ENCODE assay signal across 1 cellular context in genomic region chr19:51592521-51592920, GRCh38.
TF ChIP-seq lines count a peak whose summit lies in the region.

No MANE protein-coding gene starts in this region.

TF ChIP-seq in WTC11, 78 proteins besides CTCF, POLR2A, EP300 and RAD21 (continued from another document):
- TF ChIP-seq, protein P1, sequence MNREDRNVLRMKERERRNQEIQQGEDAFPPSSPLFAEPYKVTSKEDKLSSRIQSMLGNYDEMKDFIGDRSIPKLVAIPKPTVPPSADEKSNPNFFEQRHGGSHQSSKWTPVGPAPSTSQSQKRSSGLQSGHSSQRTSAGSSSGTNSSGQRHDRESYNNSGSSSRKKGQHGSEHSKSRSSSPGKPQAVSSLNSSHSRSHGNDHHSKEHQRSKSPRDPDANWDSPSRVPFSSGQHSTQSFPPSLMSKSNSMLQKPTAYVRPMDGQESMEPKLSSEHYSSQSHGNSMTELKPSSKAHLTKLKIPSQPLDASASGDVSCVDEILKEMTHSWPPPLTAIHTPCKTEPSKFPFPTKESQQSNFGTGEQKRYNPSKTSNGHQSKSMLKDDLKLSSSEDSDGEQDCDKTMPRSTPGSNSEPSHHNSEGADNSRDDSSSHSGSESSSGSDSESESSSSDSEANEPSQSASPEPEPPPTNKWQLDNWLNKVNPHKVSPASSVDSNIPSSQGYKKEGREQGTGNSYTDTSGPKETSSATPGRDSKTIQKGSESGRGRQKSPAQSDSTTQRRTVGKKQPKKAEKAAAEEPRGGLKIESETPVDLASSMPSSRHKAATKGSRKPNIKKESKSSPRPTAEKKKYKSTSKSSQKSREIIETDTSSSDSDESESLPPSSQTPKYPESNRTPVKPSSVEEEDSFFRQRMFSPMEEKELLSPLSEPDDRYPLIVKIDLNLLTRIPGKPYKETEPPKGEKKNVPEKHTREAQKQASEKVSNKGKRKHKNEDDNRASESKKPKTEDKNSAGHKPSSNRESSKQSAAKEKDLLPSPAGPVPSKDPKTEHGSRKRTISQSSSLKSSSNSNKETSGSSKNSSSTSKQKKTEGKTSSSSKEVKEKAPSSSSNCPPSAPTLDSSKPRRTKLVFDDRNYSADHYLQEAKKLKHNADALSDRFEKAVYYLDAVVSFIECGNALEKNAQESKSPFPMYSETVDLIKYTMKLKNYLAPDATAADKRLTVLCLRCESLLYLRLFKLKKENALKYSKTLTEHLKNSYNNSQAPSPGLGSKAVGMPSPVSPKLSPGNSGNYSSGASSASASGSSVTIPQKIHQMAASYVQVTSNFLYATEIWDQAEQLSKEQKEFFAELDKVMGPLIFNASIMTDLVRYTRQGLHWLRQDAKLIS (CRISPR knock-in tag; IDR thresholded peaks at IDR 0.05; ENCODE audit: borderline replicate concordance) = no peak
- no peak for TF ChIP-seq KAT7 (CRISPR knock-in tag; IDR thresholded peaks at IDR 0.05; ENCODE audit: borderline replicate concordance)
- TF ChIP-seq, protein P2, sequence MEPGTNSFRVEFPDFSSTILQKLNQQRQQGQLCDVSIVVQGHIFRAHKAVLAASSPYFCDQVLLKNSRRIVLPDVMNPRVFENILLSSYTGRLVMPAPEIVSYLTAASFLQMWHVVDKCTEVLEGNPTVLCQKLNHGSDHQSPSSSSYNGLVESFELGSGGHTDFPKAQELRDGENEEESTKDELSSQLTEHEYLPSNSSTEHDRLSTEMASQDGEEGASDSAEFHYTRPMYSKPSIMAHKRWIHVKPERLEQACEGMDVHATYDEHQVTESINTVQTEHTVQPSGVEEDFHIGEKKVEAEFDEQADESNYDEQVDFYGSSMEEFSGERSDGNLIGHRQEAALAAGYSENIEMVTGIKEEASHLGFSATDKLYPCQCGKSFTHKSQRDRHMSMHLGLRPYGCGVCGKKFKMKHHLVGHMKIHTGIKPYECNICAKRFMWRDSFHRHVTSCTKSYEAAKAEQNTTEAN (CRISPR knock-in tag; IDR thresholded peaks at IDR 0.05) = no peak
- no peak for TF ChIP-seq MAX (CRISPR knock-in tag; IDR thresholded peaks at IDR 0.05)
- no peak for TF ChIP-seq SP1 (CRISPR knock-in tag; conservative IDR thresholded peaks at IDR 0.05)
- no peak for TF ChIP-seq ATF1 (CRISPR knock-in tag; IDR thresholded peaks at IDR 0.05)
- TF ChIP-seq HMGXB4 (CRISPR knock-in tag; IDR thresholded peaks at IDR 0.05) = no peak
- TF ChIP-seq, protein P3, sequence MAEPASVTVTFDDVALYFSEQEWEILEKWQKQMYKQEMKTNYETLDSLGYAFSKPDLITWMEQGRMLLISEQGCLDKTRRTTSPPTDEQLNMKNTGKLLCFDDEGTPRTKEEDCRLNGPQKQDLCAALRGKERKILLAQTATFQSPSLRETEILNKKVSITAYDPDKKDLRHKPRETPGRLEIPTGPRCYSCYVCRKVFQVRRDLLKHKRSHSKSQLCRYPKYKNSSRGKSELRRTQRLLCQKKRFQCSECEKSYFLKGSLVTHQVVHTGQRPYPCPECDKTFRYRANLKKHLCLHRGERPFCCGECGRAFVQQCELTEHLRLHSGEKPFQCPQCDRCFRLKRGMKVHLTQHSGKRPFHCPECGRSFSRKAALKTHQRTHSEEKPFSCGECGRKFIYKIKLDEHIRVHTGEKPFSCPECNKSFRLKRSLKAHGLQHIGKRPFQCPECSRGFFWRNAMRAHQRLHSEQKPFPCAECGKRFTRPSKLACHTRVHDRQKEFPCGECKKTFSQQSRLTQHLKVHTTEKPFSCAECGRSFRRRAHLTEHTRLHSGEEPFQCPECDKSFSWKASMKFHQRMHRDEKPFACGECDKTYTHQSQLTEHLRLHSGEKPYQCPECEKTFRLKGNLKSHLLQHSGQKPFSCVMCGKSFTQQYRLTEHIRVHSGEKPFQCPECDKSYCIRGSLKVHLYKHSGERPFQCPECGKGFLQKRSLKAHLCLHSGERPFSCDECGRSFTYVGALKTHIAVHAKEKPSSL (CRISPR knock-in tag; conservative IDR thresholded peaks at IDR 0.05) = no peak
- no peak for TF ChIP-seq PRRX2 (CRISPR knock-in tag; IDR thresholded peaks at IDR 0.05)
- TF ChIP-seq, protein P4, sequence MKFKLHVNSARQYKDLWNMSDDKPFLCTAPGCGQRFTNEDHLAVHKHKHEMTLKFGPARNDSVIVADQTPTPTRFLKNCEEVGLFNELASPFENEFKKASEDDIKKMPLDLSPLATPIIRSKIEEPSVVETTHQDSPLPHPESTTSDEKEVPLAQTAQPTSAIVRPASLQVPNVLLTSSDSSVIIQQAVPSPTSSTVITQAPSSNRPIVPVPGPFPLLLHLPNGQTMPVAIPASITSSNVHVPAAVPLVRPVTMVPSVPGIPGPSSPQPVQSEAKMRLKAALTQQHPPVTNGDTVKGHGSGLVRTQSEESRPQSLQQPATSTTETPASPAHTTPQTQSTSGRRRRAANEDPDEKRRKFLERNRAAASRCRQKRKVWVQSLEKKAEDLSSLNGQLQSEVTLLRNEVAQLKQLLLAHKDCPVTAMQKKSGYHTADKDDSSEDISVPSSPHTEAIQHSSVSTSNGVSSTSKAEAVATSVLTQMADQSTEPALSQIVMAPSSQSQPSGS (CRISPR knock-in tag; IDR thresholded peaks at IDR 0.05; ENCODE audit: borderline replicate concordance, low read depth) = no peak
- no peak for TF ChIP-seq IRF2 (CRISPR knock-in tag; IDR thresholded peaks at IDR 0.05; ENCODE audit: borderline replicate concordance, low read depth)
- TF ChIP-seq CREM (CRISPR knock-in tag; IDR thresholded peaks at IDR 0.05) = no peak
- no peak for TF ChIP-seq GRHL2 (CRISPR knock-in tag; IDR thresholded peaks at IDR 0.05; ENCODE audit: insufficient replicate concordance, severe bottlenecking)
- TF ChIP-seq ZNF671 (CRISPR knock-in tag; IDR thresholded peaks at IDR 0.05) = no peak
- TF ChIP-seq MYBL2 (CRISPR knock-in tag; IDR thresholded peaks at IDR 0.05) = no peak
- no peak for TF ChIP-seq ESRRA (CRISPR knock-in tag; IDR thresholded peaks at IDR 0.05; ENCODE audit: borderline replicate concordance)
- TF ChIP-seq E2F5 (CRISPR knock-in tag; IDR thresholded peaks at IDR 0.05) = no peak
